Comparison of ENCODE assay signal across 3 cellular contexts in the genomic region with DNA sequence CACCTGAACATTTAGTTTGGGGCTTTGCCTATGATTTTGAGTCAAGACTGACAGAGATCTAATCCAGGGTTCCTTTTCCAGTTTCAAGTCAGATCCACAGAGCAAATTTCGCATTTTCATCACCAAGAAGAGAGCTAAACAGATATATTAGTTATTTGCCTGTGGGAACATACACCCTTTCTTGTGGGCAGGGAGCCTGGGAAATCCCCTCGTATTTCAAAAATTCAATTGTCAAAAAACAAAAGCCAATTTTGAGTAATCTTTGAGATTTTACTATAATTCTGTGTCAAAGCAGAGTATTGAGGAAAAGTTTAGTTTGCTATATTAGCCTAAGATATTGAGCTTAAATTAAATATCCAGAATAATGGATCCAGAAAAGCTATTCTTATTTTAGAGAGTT.
TF ChIP-seq lines count a peak whose summit lies in the region.

No MANE protein-coding gene starts in this region.

TF ChIP-seq in liver, 16 proteins besides CTCF, POLR2A, EP300 and RAD21:
- TF ChIP-seq HNF4G (IDR thresholded peaks at IDR 0.05) (no peak), TAF1 (conservative IDR thresholded peaks at IDR 0.05) (no peak)
- TF ChIP-seq, protein P1, sequence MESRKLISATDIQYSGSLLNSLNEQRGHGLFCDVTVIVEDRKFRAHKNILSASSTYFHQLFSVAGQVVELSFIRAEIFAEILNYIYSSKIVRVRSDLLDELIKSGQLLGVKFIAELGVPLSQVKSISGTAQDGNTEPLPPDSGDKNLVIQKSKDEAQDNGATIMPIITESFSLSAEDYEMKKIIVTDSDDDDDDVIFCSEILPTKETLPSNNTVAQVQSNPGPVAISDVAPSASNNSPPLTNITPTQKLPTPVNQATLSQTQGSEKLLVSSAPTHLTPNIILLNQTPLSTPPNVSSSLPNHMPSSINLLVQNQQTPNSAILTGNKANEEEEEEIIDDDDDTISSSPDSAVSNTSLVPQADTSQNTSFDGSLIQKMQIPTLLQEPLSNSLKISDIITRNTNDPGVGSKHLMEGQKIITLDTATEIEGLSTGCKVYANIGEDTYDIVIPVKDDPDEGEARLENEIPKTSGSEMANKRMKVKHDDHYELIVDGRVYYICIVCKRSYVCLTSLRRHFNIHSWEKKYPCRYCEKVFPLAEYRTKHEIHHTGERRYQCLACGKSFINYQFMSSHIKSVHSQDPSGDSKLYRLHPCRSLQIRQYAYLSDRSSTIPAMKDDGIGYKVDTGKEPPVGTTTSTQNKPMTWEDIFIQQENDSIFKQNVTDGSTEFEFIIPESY (IDR thresholded peaks at IDR 0.05): peak; percentile 15
TF ChIP-seq in liver: peak in this region for 1.

TF ChIP-seq in HepG2, 621 proteins besides CTCF, POLR2A, EP300 and RAD21:
- TF ChIP-seq ZSCAN20 (CRISPR knock-in tag; IDR thresholded peaks at IDR 0.05; ENCODE audit: borderline replicate concordance) (no peak), ZNF10 (CRISPR knock-in tag; IDR thresholded peaks at IDR 0.05; ENCODE audit: borderline replicate concordance, low read depth) (no peak), KMT2B (CRISPR knock-in tag; IDR thresholded peaks at IDR 0.05) (no peak), ZSCAN29 (CRISPR knock-in tag; conservative IDR thresholded peaks at IDR 0.05) (no peak), ZNF496 (CRISPR knock-in tag; IDR thresholded peaks at IDR 0.05; ENCODE audit: insufficient replicate concordance) (no peak), RARG (CRISPR knock-in tag; IDR thresholded peaks at IDR 0.05; ENCODE audit: low read depth) (no peak), KDM4B (CRISPR knock-in tag; IDR thresholded peaks at IDR 0.05) (no peak), ZNF558 (CRISPR knock-in tag; IDR thresholded peaks at IDR 0.05; ENCODE audit: borderline replicate concordance) (no peak), MATR3 (CRISPR knock-in tag; IDR thresholded peaks at IDR 0.05) (no peak), ZFP62 (CRISPR knock-in tag; IDR thresholded peaks at IDR 0.05) (no peak), ATF7-NPFF (CRISPR knock-in tag; IDR thresholded peaks at IDR 0.05; ENCODE audit: low read depth) (no peak), ZNF180 (CRISPR knock-in tag; IDR thresholded peaks at IDR 0.05; ENCODE audit: borderline replicate concordance, low read depth) (no peak)
- TF ChIP-seq, protein P2, sequence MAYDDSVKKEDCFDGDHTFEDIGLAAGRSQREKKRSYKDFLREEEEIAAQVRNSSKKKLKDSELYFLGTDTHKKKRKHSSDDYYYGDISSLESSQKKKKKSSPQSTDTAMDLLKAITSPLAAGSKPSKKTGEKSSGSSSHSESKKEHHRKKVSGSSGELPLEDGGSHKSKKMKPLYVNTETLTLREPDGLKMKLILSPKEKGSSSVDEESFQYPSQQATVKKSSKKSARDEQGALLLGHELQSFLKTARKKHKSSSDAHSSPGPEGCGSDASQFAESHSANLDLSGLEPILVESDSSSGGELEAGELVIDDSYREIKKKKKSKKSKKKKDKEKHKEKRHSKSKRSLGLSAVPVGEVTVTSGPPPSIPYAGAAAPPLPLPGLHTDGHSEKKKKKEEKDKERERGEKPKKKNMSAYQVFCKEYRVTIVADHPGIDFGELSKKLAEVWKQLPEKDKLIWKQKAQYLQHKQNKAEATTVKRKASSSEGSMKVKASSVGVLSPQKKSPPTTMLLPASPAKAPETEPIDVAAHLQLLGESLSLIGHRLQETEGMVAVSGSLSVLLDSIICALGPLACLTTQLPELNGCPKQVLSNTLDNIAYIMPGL (CRISPR knock-in tag; IDR thresholded peaks at IDR 0.05; ENCODE audit: borderline replicate concordance in 1 of 2, low read depth in 1 of 2): no peak
- TF ChIP-seq, protein P3, sequence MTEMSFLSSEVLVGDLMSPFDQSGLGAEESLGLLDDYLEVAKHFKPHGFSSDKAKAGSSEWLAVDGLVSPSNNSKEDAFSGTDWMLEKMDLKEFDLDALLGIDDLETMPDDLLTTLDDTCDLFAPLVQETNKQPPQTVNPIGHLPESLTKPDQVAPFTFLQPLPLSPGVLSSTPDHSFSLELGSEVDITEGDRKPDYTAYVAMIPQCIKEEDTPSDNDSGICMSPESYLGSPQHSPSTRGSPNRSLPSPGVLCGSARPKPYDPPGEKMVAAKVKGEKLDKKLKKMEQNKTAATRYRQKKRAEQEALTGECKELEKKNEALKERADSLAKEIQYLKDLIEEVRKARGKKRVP (CRISPR knock-in tag; IDR thresholded peaks at IDR 0.05): no peak
- TF ChIP-seq, protein P4, sequence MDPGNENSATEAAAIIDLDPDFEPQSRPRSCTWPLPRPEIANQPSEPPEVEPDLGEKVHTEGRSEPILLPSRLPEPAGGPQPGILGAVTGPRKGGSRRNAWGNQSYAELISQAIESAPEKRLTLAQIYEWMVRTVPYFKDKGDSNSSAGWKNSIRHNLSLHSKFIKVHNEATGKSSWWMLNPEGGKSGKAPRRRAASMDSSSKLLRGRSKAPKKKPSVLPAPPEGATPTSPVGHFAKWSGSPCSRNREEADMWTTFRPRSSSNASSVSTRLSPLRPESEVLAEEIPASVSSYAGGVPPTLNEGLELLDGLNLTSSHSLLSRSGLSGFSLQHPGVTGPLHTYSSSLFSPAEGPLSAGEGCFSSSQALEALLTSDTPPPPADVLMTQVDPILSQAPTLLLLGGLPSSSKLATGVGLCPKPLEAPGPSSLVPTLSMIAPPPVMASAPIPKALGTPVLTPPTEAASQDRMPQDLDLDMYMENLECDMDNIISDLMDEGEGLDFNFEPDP (CRISPR knock-in tag; conservative IDR thresholded peaks at IDR 0.05): no peak

TF ChIP-seq in GM12878, 131 proteins besides CTCF, POLR2A, EP300 and RAD21 (continues in another document):
- TF ChIP-seq CHD4 (IDR thresholded peaks at IDR 0.05) (no peak), TAF1 (IDR thresholded peaks at IDR 0.05; ENCODE audit: borderline replicate concordance, low read depth, low read length) (no peak), SPI1 (IDR thresholded peaks at IDR 0.05; ENCODE audit: borderline replicate concordance, insufficient read depth, low read depth, low read length) (no peak), JUND (IDR thresholded peaks at IDR 0.05; ENCODE audit: low read depth, low read length) (no peak), MYC (IDR thresholded peaks at IDR 0.05; ENCODE audit: insufficient read depth, insufficient read length, insufficient replicate concordance, low read length, severe bottlenecking) (no peak), PML (IDR thresholded peaks at IDR 0.05; ENCODE audit: low read length) (no peak), EGR1 (IDR thresholded peaks at IDR 0.05; ENCODE audit: borderline replicate concordance in 1 of 2, low read depth in 2 of 2, low read length in 2 of 2) (no peak), ZSCAN29 (IDR thresholded peaks at IDR 0.05) (no peak), EED (IDR thresholded peaks at IDR 0.05; ENCODE audit: low read depth) (peak; percentile 41; the same call in 1 of the 2 replicates), GABPA (IDR thresholded peaks at IDR 0.05; ENCODE audit: low read depth) (no peak), CBX5 (IDR thresholded peaks at IDR 0.05; ENCODE audit: low read depth) (no peak), CEBPB (IDR thresholded peaks at IDR 0.05; ENCODE audit: borderline replicate concordance in 1 of 2, low read depth in 2 of 2, low read length in 2 of 2) (no peak), RCOR1 (conservative IDR thresholded peaks at IDR 0.05; ENCODE audit: low read depth, low read length) (no peak), RBBP5 (conservative IDR thresholded peaks at IDR 0.05) (no peak), RELA (IDR thresholded peaks at IDR 0.05; ENCODE audit: borderline replicate concordance, partially characterized antibody) (peak; percentile 19), RAD51 (IDR thresholded peaks at IDR 0.05) (no peak), DPF2 (IDR thresholded peaks at IDR 0.05) (no peak; the same call in 1 of the 2 replicates), POLR2AphosphoS5 (IDR thresholded peaks at IDR 0.05; ENCODE audit: low read length) (no peak), ZZZ3 (IDR thresholded peaks at IDR 0.05; ENCODE audit: control insufficient read depth, insufficient read length, low read depth) (no peak), SUZ12 (IDR thresholded peaks at IDR 0.05; ENCODE audit: unreplicated experiment) (no peak), ESRRA (IDR thresholded peaks at IDR 0.05; ENCODE audit: low read length) (no peak)
- TF ChIP-seq, protein P5, sequence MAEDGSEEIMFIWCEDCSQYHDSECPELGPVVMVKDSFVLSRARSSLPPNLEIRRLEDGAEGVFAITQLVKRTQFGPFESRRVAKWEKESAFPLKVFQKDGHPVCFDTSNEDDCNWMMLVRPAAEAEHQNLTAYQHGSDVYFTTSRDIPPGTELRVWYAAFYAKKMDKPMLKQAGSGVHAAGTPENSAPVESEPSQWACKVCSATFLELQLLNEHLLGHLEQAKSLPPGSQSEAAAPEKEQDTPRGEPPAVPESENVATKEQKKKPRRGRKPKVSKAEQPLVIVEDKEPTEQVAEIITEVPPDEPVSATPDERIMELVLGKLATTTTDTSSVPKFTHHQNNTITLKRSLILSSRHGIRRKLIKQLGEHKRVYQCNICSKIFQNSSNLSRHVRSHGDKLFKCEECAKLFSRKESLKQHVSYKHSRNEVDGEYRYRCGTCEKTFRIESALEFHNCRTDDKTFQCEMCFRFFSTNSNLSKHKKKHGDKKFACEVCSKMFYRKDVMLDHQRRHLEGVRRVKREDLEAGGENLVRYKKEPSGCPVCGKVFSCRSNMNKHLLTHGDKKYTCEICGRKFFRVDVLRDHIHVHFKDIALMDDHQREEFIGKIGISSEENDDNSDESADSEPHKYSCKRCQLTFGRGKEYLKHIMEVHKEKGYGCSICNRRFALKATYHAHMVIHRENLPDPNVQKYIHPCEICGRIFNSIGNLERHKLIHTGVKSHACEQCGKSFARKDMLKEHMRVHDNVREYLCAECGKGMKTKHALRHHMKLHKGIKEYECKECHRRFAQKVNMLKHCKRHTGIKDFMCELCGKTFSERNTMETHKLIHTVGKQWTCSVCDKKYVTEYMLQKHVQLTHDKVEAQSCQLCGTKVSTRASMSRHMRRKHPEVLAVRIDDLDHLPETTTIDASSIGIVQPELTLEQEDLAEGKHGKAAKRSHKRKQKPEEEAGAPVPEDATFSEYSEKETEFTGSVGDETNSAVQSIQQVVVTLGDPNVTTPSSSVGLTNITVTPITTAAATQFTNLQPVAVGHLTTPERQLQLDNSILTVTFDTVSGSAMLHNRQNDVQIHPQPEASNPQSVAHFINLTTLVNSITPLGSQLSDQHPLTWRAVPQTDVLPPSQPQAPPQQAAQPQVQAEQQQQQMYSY (CRISPR knock-in tag; IDR thresholded peaks at IDR 0.05): no peak
- TF ChIP-seq, protein P6, sequence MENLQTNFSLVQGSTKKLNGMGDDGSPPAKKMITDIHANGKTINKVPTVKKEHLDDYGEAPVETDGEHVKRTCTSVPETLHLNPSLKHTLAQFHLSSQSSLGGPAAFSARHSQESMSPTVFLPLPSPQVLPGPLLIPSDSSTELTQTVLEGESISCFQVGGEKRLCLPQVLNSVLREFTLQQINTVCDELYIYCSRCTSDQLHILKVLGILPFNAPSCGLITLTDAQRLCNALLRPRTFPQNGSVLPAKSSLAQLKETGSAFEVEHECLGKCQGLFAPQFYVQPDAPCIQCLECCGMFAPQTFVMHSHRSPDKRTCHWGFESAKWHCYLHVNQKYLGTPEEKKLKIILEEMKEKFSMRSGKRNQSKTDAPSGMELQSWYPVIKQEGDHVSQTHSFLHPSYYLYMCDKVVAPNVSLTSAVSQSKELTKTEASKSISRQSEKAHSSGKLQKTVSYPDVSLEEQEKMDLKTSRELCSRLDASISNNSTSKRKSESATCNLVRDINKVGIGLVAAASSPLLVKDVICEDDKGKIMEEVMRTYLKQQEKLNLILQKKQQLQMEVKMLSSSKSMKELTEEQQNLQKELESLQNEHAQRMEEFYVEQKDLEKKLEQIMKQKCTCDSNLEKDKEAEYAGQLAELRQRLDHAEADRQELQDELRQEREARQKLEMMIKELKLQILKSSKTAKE (IDR thresholded peaks at IDR 0.05; ENCODE audit: low read depth, poor library complexity, severe bottlenecking): no peak
- TF ChIP-seq, protein P7, sequence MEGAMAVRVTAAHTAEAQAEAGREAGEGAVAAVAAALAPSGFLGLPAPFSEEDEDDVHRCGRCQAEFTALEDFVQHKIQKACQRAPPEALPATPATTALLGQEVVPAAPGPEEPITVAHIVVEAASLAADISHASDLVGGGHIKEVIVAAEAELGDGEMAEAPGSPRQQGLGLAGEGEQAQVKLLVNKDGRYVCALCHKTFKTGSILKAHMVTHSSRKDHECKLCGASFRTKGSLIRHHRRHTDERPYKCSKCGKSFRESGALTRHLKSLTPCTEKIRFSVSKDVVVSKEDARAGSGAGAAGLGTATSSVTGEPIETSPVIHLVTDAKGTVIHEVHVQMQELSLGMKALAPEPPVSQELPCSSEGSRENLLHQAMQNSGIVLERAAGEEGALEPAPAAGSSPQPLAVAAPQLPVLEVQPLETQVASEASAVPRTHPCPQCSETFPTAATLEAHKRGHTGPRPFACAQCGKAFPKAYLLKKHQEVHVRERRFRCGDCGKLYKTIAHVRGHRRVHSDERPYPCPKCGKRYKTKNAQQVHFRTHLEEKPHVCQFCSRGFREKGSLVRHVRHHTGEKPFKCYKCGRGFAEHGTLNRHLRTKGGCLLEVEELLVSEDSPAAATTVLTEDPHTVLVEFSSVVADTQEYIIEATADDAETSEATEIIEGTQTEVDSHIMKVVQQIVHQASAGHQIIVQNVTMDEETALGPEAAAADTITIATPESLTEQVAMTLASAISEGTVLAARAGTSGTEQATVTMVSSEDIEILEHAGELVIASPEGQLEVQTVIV (IDR thresholded peaks at IDR 0.05; ENCODE audit: borderline replicate concordance, partially characterized antibody): no peak
- TF ChIP-seq, protein P8, sequence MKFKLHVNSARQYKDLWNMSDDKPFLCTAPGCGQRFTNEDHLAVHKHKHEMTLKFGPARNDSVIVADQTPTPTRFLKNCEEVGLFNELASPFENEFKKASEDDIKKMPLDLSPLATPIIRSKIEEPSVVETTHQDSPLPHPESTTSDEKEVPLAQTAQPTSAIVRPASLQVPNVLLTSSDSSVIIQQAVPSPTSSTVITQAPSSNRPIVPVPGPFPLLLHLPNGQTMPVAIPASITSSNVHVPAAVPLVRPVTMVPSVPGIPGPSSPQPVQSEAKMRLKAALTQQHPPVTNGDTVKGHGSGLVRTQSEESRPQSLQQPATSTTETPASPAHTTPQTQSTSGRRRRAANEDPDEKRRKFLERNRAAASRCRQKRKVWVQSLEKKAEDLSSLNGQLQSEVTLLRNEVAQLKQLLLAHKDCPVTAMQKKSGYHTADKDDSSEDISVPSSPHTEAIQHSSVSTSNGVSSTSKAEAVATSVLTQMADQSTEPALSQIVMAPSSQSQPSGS (IDR thresholded peaks at IDR 0.05; ENCODE audit: low read length): peak; percentile 49
- TF ChIP-seq, protein P1 (IDR thresholded peaks at IDR 0.05): no peak
- TF ChIP-seq, protein P9, sequence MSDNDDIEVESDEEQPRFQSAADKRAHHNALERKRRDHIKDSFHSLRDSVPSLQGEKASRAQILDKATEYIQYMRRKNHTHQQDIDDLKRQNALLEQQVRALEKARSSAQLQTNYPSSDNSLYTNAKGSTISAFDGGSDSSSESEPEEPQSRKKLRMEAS (IDR thresholded peaks at IDR 0.05; ENCODE audit: low read depth, low read length): no peak
